ENCODE assay signal across 13 cellular contexts in genomic region chr15:44033894-44034293, GRCh38.
DNase-seq lines count a peak whose midpoint lies in the region; ATAC-seq and TF ChIP-seq lines count a peak whose summit lies in the region.
"Had no signal": no experiment of that assay in that cellular context is flagged by ENCODE, and none has a peak within 500 bp of the region (broad histone marks: within the 10 kb centered on the region; RNA-seq: fewer than 3 reads in every experiment).

No MANE protein-coding gene starts in this region.

- no peak for ATAC-seq in GM19351 (IDR thresholded peaks at IDR 0.05; ENCODE audit: unreplicated experiment)

- TF ChIP-seq POLR2A in testis (IDR thresholded peaks at IDR 0.05), result no peak

- POLR2A ChIA-PET in activated CD4-positive, alpha-beta memory T cell treated with anti-CD3 and anti-CD28 coated beads, Interleukin-2, amount 10 ng/mL, durations not matched to agents 7 days and 5 days (lab: Charles Lee), result no interaction called here

- no peak overlapping the region for H3K27ac ChIP-seq in testis

- no peaks in the 10 kb centered on the region for H3K4me1 Mint-ChIP-seq in activated CD4-positive, alpha-beta memory T cell treated with anti-CD3 and anti-CD28 coated beads, Interleukin-2, amount 10 ng/mL, durations not matched to agents 7 days and 5 days

- intact Hi-C loops in testis (cut with DNase I; ENCODE audit: low total_unique reads), result no loop called here

- H3K4me3 ChIP-seq in fibroblast of the aortic adventitia (ENCODE audit: low read depth, low read length) (no peak overlapping the region), testis (no peak overlapping the region)
- H3K4me3 ChIP-seq: coronary artery had no signal

- H3K9me3 ChIP-seq in testis, result no peaks in the 10 kb centered on the region

- no peaks in the 10 kb centered on the region for H3K4me1 ChIP-seq in testis

- H3K36me3 ChIP-seq in testis (ENCODE audit: low read depth, missing control alignments), result no peaks in the 10 kb centered on the region

- 83 to 91% methylated on average over 1 of the region's 1 CpG for WGBS in testis, 2 donors

- in situ Hi-C loops in SK-MEL-5 (cut with HindIII; ENCODE audit: low pct_unique_long_range_greater_than_20kb, low sequenced_read_pairs), result no loop called here

- H3K4me3 Mint-ChIP-seq in activated CD4-positive, alpha-beta memory T cell treated with anti-CD3 and anti-CD28 coated beads, Interleukin-2, amount 10 ng/mL, durations not matched to agents 7 days and 5 days, result no peak overlapping the region

- no peaks in the 10 kb centered on the region for H3K36me3 Mint-ChIP-seq in activated CD4-positive, alpha-beta memory T cell treated with anti-CD3 and anti-CD28 coated beads, Interleukin-2, amount 10 ng/mL, durations not matched to agents 7 days and 5 days (ENCODE audit: low read depth)

- DNase-seq in DMS53 (lab: John Stamatoyannopoulos, UW) (peak; percentile 7), DMS53 treated with DMSO at 0.1 percent for 48 hours (lab: John Stamatoyannopoulos, UW; ENCODE audit: unreplicated experiment) (no peak), SK-MEL-5 (ENCODE audit: low read depth, low spot score) (peak; percentile 33), fibroblast of the aortic adventitia (ENCODE audit: low read depth) (peak; percentile 76), testis (peak; percentile 48), NCI-H1694 treated with DMSO at 0.1 percent for 48 hours (lab: John Stamatoyannopoulos, UW) (no peak)
- DNase-seq in activated CD4-positive, alpha-beta memory T cell treated with anti-CD3 and anti-CD28 coated beads, Interleukin-2, amount 10 ng/mL, durations not matched to agents 7 days and 5 days, result no peak
- DNase-seq: 8988T, NCI-H2171, Right ventricle myocardium superior had no signal

- H3K9me3 Mint-ChIP-seq in activated CD4-positive, alpha-beta memory T cell treated with anti-CD3 and anti-CD28 coated beads, Interleukin-2, amount 10 ng/mL, durations not matched to agents 7 days and 5 days, result no peaks in the 10 kb centered on the region
- H3K9me3 Mint-ChIP-seq: activated T-helper 2 cell treated with anti-CD3 and anti-CD28 coated beads, Interferon-gamma antibody, Interleukin-2, Interleukin-4, amounts not matched to agents 10 μg/mL and 5 μg/mL and 100 μg/mL, durations not matched to agents 14 hours and 24 hours and 36 hours had no signal

- CTCF ChIA-PET in activated CD4-positive, alpha-beta memory T cell treated with anti-CD3 and anti-CD28 coated beads, Interleukin-2, amount 10 ng/mL, durations not matched to agents 7 days and 5 days (lab: Charles Lee), result interaction anchor here (0.6 kb wide), 1 partner anchor 186 kb away, joined by 3 read pairs; no protein-coding TSS in a partner anchor

- H3K27ac Mint-ChIP-seq in activated CD4-positive, alpha-beta memory T cell treated with anti-CD3 and anti-CD28 coated beads, Interleukin-2, amount 10 ng/mL, durations not matched to agents 7 days and 5 days, result no peak overlapping the region
- H3K27ac Mint-ChIP-seq: activated T-helper 2 cell treated with anti-CD3 and anti-CD28 coated beads, Interferon-gamma antibody, Interleukin-2, Interleukin-4, amounts not matched to agents 10 μg/mL and 5 μg/mL and 100 μg/mL, durations not matched to agents 14 hours and 24 hours and 36 hours had no signal

- TF ChIP-seq CTCF in fibroblast of the aortic adventitia (IDR thresholded peaks at IDR 0.05; ENCODE audit: insufficient read depth, low read length) (no peak), testis (IDR thresholded peaks at IDR 0.05) (no peak)

- H3K27me3 Mint-ChIP-seq in activated CD4-positive, alpha-beta memory T cell treated with anti-CD3 and anti-CD28 coated beads, Interleukin-2, amount 10 ng/mL, durations not matched to agents 7 days and 5 days, result peaks cover 42% of the 10 kb centered on the region

- no peaks in the 10 kb centered on the region for H3K27me3 ChIP-seq in testis

Comparison
In these comparisons a context has a peak if more than half of its experiments do, and no peak if none do; other contexts are left out.
1. DNase-seq: peak in DMS53 (single experiment), SK-MEL-5 (single experiment), fibroblast of the aortic adventitia (single experiment) and testis (single experiment); none in DMS53 treated with DMSO at 0.1 percent for 48 hours (single experiment), activated CD4-positive, alpha-beta memory T cell treated with anti-CD3 and anti-CD28 coated beads, Interleukin-2, amount 10 ng/mL, durations not matched to agents 7 days and 5 days (single experiment) and NCI-H1694 treated with DMSO at 0.1 percent for 48 hours (single experiment).